In the genomic region with DNA sequence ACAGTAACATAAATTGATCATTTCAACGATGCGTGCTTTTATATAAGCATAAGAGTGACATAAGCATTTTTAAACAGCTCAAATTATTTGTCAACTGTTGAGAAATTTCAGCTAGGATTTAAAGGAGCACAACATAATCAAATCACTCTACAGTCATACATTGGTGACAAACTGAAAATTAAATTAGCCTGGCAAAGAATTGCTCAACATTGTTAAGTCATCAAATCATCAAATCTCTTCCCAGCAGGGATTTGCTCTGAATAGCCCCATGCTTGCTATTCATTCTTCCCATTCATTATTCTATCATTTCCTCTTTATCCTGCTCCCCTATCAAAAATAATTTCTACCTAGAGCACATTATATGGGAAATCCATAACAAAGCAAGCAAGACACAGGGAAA, we compare ENCODE assay signal across 18 cellular contexts.
A peak's percentile ranks its signal among the peaks of the same experiment; 100 is the strongest.
DNase-seq lines count a peak whose midpoint lies in the region; ATAC-seq and TF ChIP-seq lines count a peak whose summit lies in the region.
"Had no signal": no experiment of that assay in that cellular context is flagged by ENCODE, and none has a peak within 500 bp of the region (broad histone marks: within the 10 kb centered on the region; RNA-seq: fewer than 3 reads in every experiment).

No MANE protein-coding gene starts in this region.

- ATAC-seq in SK-N-SH treated with all-trans-retinoic acid at 6 μM for 48 hours = no peak
- no peak for ATAC-seq in HG03159 (IDR thresholded peaks at IDR 0.05; ENCODE audit: unreplicated experiment)
- ATAC-seq: GM12878 had no signal

- POLR2A ChIA-PET in SK-N-SH (lab: Yijun Ruan, JAX) = no interaction called here
- POLR2A ChIA-PET in CD8-positive, alpha-beta memory T cell (lab: Charles Lee) = no interaction called here

- H2AFZ ChIP-seq in SK-N-SH (ENCODE audit: low read depth) = no peak overlapping the region

- H3K4me3 Mint-ChIP-seq in CD8-positive, alpha-beta memory T cell = no peak overlapping the region
- H3K4me3 Mint-ChIP-seq: CD4-positive, alpha-beta T cell had no signal

- no peak for TF ChIP-seq CTCF in SK-N-SH (IDR thresholded peaks at IDR 0.05)

- H3K9me3 Mint-ChIP-seq in CD8-positive, alpha-beta memory T cell = peaks cover 0 to 13% (median 6%) of the 10 kb centered on the region in 5 donors

- no peak for TF ChIP-seq RAD21 in SK-N-SH (IDR thresholded peaks at IDR 0.05; ENCODE audit: low read length)

- H3K27me3 ChIP-seq in SK-N-SH (ENCODE audit: insufficient read depth) (no peaks in the 10 kb centered on the region), adipocyte (replicated peaks; ENCODE audit: control insufficient read depth, insufficient read depth, low read length) (no peaks in the 10 kb centered on the region), SJCRH30 (no peaks in the 10 kb centered on the region)
- H3K27me3 ChIP-seq in CD8-positive, alpha-beta memory T cell (ENCODE audit: insufficient read depth, low read length, poor library complexity, severe bottlenecking) = no peaks in the 10 kb centered on the region

- no peaks in the 10 kb centered on the region for H4K20me1 ChIP-seq in SK-N-SH (ENCODE audit: insufficient read depth)

- H3K4me1 Mint-ChIP-seq in CD8-positive, alpha-beta memory T cell = peaks cover 0 to 5% (median 0%) of the 10 kb centered on the region in 3 donors

- CTCF ChIA-PET in SK-N-SH (lab: Yijun Ruan, JAX) = no interaction called here
- CTCF ChIA-PET in CD8-positive, alpha-beta memory T cell (lab: Charles Lee) = no interaction called here

- H3K27ac ChIP-seq in SK-N-SH (ENCODE audit: low read depth in 2 of 2, low read length in 1 of 2) (no peak overlapping the region), SJCRH30 (no peak overlapping the region)
- no peak overlapping the region for H3K27ac ChIP-seq in CD8-positive, alpha-beta memory T cell (ENCODE audit: low read depth, low read length)

- H3K4me2 ChIP-seq in SK-N-SH = no peak overlapping the region

- H3K4me3 ChIP-seq in SK-N-SH (ENCODE audit: low read depth in 2 of 2, low read length in 1 of 2) = no peak overlapping the region
- H3K4me3 ChIP-seq in adipocyte (ENCODE audit: low read length) = no peak overlapping the region
- no peak overlapping the region for H3K4me3 ChIP-seq in CD8-positive, alpha-beta memory T cell (ENCODE audit: low read length)
- H3K4me3 ChIP-seq in SJCRH30 = no peak overlapping the region
- H3K4me3 ChIP-seq: GM12878, HAP-1 had no signal

- H3K9ac ChIP-seq in SK-N-SH (no peak overlapping the region), adipocyte (ENCODE audit: low read length) (no peak overlapping the region)

- no peaks in the 10 kb centered on the region for H3K27me3 Mint-ChIP-seq in CD8-positive, alpha-beta memory T cell
- H3K27me3 Mint-ChIP-seq: CD4-positive, alpha-beta T cell had no signal

- H3K9me2 ChIP-seq in SK-N-SH = no peaks in the 10 kb centered on the region

- H3K4me1 ChIP-seq in SK-N-SH (ENCODE audit: control insufficient read depth in 1 of 2, insufficient read depth in 2 of 2, low read depth in 1 of 2, low read length in 1 of 2) (no peaks in the 10 kb centered on the region; a peak in 2 of 4 replicates), adipocyte (ENCODE audit: control insufficient read depth, insufficient read depth, low read length) (no peaks in the 10 kb centered on the region), SJCRH30 (no peaks in the 10 kb centered on the region)
- H3K4me1 ChIP-seq in CD8-positive, alpha-beta memory T cell (ENCODE audit: insufficient read depth, low read length) = no peaks in the 10 kb centered on the region
- H3K4me1 ChIP-seq: HAP-1 had no signal

- WGBS in SK-N-SH (ENCODE audit: low lambda C conversion rate) = 82% methylated on average over 2 of the region's 2 CpGs

- H3K9me3 ChIP-seq in SK-N-SH = no peaks in the 10 kb centered on the region; the same call in 1 of the 2 replicates
- no peaks in the 10 kb centered on the region for H3K9me3 ChIP-seq in adipocyte (ENCODE audit: control insufficient read depth, low read length)
- H3K9me3 ChIP-seq in CD8-positive, alpha-beta memory T cell (ENCODE audit: low read length) = no peaks in the 10 kb centered on the region
- H3K9me3 ChIP-seq in SJCRH30 (replicated peaks) = no peaks in the 10 kb centered on the region
- H3K9me3 ChIP-seq: HAP-1 had no signal

- no peak overlapping the region for H3K27ac Mint-ChIP-seq in CD8-positive, alpha-beta memory T cell
- H3K27ac Mint-ChIP-seq: CD4-positive, alpha-beta T cell had no signal

- H3K36me3 ChIP-seq in SK-N-SH (replicated peaks in 1 of 2; ENCODE audit: control insufficient read depth in 1 of 2, insufficient read depth in 2 of 2, low read length in 1 of 2) (no peaks in the 10 kb centered on the region), adipocyte (ENCODE audit: control insufficient read depth, insufficient read depth, low read length, severe bottlenecking) (no peaks in the 10 kb centered on the region), SJCRH30 (no peaks in the 10 kb centered on the region)
- H3K36me3 ChIP-seq in CD8-positive, alpha-beta memory T cell (ENCODE audit: insufficient read depth, low read length) = no peaks in the 10 kb centered on the region
- H3K36me3 ChIP-seq: HAP-1 had no signal

- H3F3A ChIP-seq in SK-N-SH (replicated peaks; ENCODE audit: insufficient read depth) = no peaks in the 10 kb centered on the region

- DNase-seq in SK-N-SH (no peak), adipocyte (ENCODE audit: low read depth) (peak; percentile 42), iris pigment epithelial cell (ENCODE audit: low read depth) (peak; percentile 28), SJCRH30 (no peak)
- no peak for DNase-seq in CD8-positive, alpha-beta memory T cell
- DNase-seq: Calu3; CD4-positive, alpha-beta T cell; GF-D8; NCI-H1105; NCI-H1694; NCI-H2171; NCI-H446 treated with DMSO at 0.1 percent for 48 hours; OCI-M1; Right ventricle myocardium superior had no signal

- peaks cover 0 to 4% (median 0%) of the 10 kb centered on the region in 3 donors for H3K36me3 Mint-ChIP-seq in CD8-positive, alpha-beta memory T cell

- H3K79me2 ChIP-seq in SK-N-SH (ENCODE audit: insufficient read depth) = no peaks in the 10 kb centered on the region

- TF ChIP-seq EP300 in SK-N-SH (IDR thresholded peaks at IDR 0.05; ENCODE audit: borderline replicate concordance in 1 of 2, low read depth in 1 of 2, low read length in 1 of 2) = no peak

TF ChIP-seq in SK-N-SH treated with all-trans-retinoic acid at 6 μM for 48 hours, 23 proteins besides CTCF, POLR2A, EP300 and RAD21:
- TF ChIP-seq RARB (CRISPR knock-in tag; IDR thresholded peaks at IDR 0.05) = no peak
- TF ChIP-seq ISL1 (CRISPR knock-in tag; IDR thresholded peaks at IDR 0.05) = peak; percentile 63
- no peak for TF ChIP-seq ARNTL (CRISPR knock-in tag; IDR thresholded peaks at IDR 0.05; ENCODE audit: borderline replicate concordance, low read depth)
- no peak; the same call in 1 of the 2 replicates for TF ChIP-seq TCF4 (CRISPR knock-in tag; IDR thresholded peaks at IDR 0.05; ENCODE audit: borderline replicate concordance)
- TF ChIP-seq ZFP3 (CRISPR knock-in tag; IDR thresholded peaks at IDR 0.05) = no peak

TF ChIP-seq in SK-N-SH, 30 proteins besides CTCF, POLR2A, EP300 and RAD21:
- TF ChIP-seq TEAD4 (IDR thresholded peaks at IDR 0.05; ENCODE audit: borderline replicate concordance, insufficient read depth) = no peak
- no peak for TF ChIP-seq GABPA (IDR thresholded peaks at IDR 0.05; ENCODE audit: low read depth)

Comparison
In these comparisons a context has a peak if more than half of its experiments do, and no peak if none do; other contexts are left out.
1. DNase-seq: peak in adipocyte (single experiment) and iris pigment epithelial cell (single experiment); none in SK-N-SH (single experiment), CD8-positive, alpha-beta memory T cell (0 of 5) and SJCRH30 (0 of 2).